Comparison of ENCODE assay signal across 1 cellular context in genomic region chr2:169694113-169694893, GRCh38.
TF ChIP-seq lines count a peak whose summit lies in the region.

TSS of gene CFAP210 (minus strand) at chr2:169694405. CDS start at chr2:169694327, 78 bp downstream.
TSS of gene PHOSPHO2 (plus strand) at chr2:169694469. CDS start at chr2:169700972, 6,503 bp downstream.

TF ChIP-seq in SK-N-SH, 30 proteins besides CTCF, POLR2A, EP300 and RAD21 (continued from another document):
- TF ChIP-seq MEF2A (IDR thresholded peaks at IDR 0.05; ENCODE audit: borderline replicate concordance, low read depth) = no peak
- TF ChIP-seq RCOR1 (IDR thresholded peaks at IDR 0.05; ENCODE audit: low read length) = no peak
- TF ChIP-seq GABPA (IDR thresholded peaks at IDR 0.05; ENCODE audit: low read depth) = peak; percentile 76
- peak; percentile 30; the same call in 1 of the 2 replicates for TF ChIP-seq TAF1 (IDR thresholded peaks at IDR 0.05; ENCODE audit: borderline replicate concordance, low read depth, low read length)
- TF ChIP-seq, protein P1, sequence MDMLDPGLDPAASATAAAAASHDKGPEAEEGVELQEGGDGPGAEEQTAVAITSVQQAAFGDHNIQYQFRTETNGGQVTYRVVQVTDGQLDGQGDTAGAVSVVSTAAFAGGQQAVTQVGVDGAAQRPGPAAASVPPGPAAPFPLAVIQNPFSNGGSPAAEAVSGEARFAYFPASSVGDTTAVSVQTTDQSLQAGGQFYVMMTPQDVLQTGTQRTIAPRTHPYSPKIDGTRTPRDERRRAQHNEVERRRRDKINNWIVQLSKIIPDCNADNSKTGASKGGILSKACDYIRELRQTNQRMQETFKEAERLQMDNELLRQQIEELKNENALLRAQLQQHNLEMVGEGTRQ (IDR thresholded peaks at IDR 0.05; ENCODE audit: borderline replicate concordance, low read depth, low read length) = no peak
- TF ChIP-seq MXI1 (IDR thresholded peaks at IDR 0.05; ENCODE audit: low read depth, low read length) = peak; percentile 95
- TF ChIP-seq YY1 (IDR thresholded peaks at IDR 0.05; ENCODE audit: low read depth) = 0 out of 2 replicates have a peak, but pooled peaks have one; percentile 46
- TF ChIP-seq TCF12 (IDR thresholded peaks at IDR 0.05) = no peak
- TF ChIP-seq FOXM1 (IDR thresholded peaks at IDR 0.05; ENCODE audit: low read depth) = no peak
- no peak for TF ChIP-seq IRF3 (IDR thresholded peaks at IDR 0.05; ENCODE audit: low read depth, low read length)
- no peak for TF ChIP-seq ZBTB33 (IDR thresholded peaks at IDR 0.05; ENCODE audit: borderline replicate concordance, low read depth)
- TF ChIP-seq, protein P2, sequence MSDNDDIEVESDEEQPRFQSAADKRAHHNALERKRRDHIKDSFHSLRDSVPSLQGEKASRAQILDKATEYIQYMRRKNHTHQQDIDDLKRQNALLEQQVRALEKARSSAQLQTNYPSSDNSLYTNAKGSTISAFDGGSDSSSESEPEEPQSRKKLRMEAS (IDR thresholded peaks at IDR 0.05; ENCODE audit: low read depth) = peak; percentile 65; the same call in 1 of the 2 replicates
- no peak for TF ChIP-seq GATA2 (CRISPR knock-in tag; IDR thresholded peaks at IDR 0.05)
- TF ChIP-seq RXRA (IDR thresholded peaks at IDR 0.05; ENCODE audit: borderline replicate concordance, low read depth) = no peak
- no peak for TF ChIP-seq TEAD4 (IDR thresholded peaks at IDR 0.05; ENCODE audit: borderline replicate concordance, insufficient read depth)
- TF ChIP-seq FOXJ3 (CRISPR knock-in tag; IDR thresholded peaks at IDR 0.05) = no peak
- TF ChIP-seq JUND (IDR thresholded peaks at IDR 0.05) = no peak
- TF ChIP-seq, protein P3, sequence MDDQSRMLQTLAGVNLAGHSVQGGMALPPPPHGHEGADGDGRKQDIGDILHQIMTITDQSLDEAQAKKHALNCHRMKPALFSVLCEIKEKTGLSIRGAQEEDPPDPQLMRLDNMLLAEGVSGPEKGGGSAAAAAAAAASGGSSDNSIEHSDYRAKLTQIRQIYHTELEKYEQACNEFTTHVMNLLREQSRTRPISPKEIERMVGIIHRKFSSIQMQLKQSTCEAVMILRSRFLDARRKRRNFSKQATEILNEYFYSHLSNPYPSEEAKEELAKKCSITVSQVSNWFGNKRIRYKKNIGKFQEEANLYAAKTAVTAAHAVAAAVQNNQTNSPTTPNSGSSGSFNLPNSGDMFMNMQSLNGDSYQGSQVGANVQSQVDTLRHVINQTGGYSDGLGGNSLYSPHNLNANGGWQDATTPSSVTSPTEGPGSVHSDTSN (IDR thresholded peaks at IDR 0.05) = no peak
